ENCODE assay signal across 9 cellular contexts in genomic region chr20:43942661-43943285, GRCh38. TPM values are rescaled to one million over a fixed set of nuclear protein-coding genes. Genes with fewer than 3 reads are reported as not detected.
A peak's percentile ranks its signal among the peaks of the same experiment; 100 is the strongest.
DNase-seq lines count a peak whose midpoint lies in the region; ATAC-seq, FAIRE-seq and TF ChIP-seq lines count a peak whose summit lies in the region.
"Had no signal": no experiment of that assay in that cellular context is flagged by ENCODE, and none has a peak within 500 bp of the region (broad histone marks: within the 10 kb centered on the region; RNA-seq: fewer than 3 reads in every experiment).

No MANE protein-coding gene starts in this region.

- no peak for TF ChIP-seq POLR2A in uterus (IDR thresholded peaks at IDR 0.05)

- FAIRE-seq in kidney (lab: Jason Lieb, UNC), result no peak

- H3K4me3 ChIP-seq in BLaER1 (no peak overlapping the region), fibroblast of villous mesenchyme (ENCODE audit: low read depth, low read length) (no peak overlapping the region), kidney (ENCODE audit: low read length in 2 of 2) (no peak overlapping the region), uterus (no peak overlapping the region)

- peaks cover 64% of the 10 kb centered on the region for H3K4me1 Mint-ChIP-seq in T-helper 1 cell treated with Interleukin-12 subunit alpha and Interleukin-12 subunit beta and Interleukin-4 antibody, amounts not matched to agents 30 μg/mL and 1 μg/mL, for 36 hours (ENCODE audit: low read depth)

- intact Hi-C loops in kidney (cut with DNase I), result no loop called here
- intact Hi-C loops in uterus (cut with DNase I; ENCODE audit: low total_unique reads), result no loop called here

- H3K36me3 ChIP-seq in BLaER1 (no peaks in the 10 kb centered on the region), kidney (ENCODE audit: control insufficient read depth in 1 of 2, insufficient read depth in 2 of 2, low read length in 2 of 2) (no peaks in the 10 kb centered on the region), uterus (no peaks in the 10 kb centered on the region)

- peak overlapping the region; percentile 79 for H3K4me2 ChIP-seq in BLaER1

- H3K27me3 ChIP-seq in BLaER1 (peaks cover 3% of the 10 kb centered on the region; the same call in 1 of the 2 replicates), uterus (no peaks in the 10 kb centered on the region)

- DNase-seq in HS-5 (ENCODE audit: low read depth), result peak; percentile 48
- DNase-seq in fibroblast of villous mesenchyme (ENCODE audit: low read depth), result peak; percentile 80
- no peak for DNase-seq in kidney
- no peak for DNase-seq in uterus
- no peak for DNase-seq in NCI-H146 (lab: John Stamatoyannopoulos, UW)

- peaks cover 5% of the 10 kb centered on the region for H3K36me3 Mint-ChIP-seq in T-helper 1 cell treated with Interleukin-12 subunit alpha and Interleukin-12 subunit beta and Interleukin-4 antibody, amounts not matched to agents 30 μg/mL and 1 μg/mL, for 36 hours (ENCODE audit: low read depth)

- H3K4me3 Mint-ChIP-seq in T-helper 1 cell treated with Interleukin-12 subunit alpha and Interleukin-12 subunit beta and Interleukin-4 antibody, amounts not matched to agents 30 μg/mL and 1 μg/mL, for 36 hours, result peak overlapping the region; percentile 63
- H3K4me3 Mint-ChIP-seq: nephron had no signal

- no peak overlapping the region for H3K9ac ChIP-seq in BLaER1
- H3K9ac ChIP-seq in kidney (ENCODE audit: low read length in 2 of 2), result no peak overlapping the region

- TF ChIP-seq CTCF in fibroblast of villous mesenchyme (IDR thresholded peaks at IDR 0.05; ENCODE audit: insufficient read depth, low read depth, low read length) (no peak), kidney (IDR thresholded peaks at IDR 0.05; ENCODE audit: borderline replicate concordance, extremely low read depth, insufficient read depth) (no peak), uterus (IDR thresholded peaks at IDR 0.05) (no peak)

- H3K27ac Mint-ChIP-seq in T-helper 1 cell treated with Interleukin-12 subunit alpha and Interleukin-12 subunit beta and Interleukin-4 antibody, amounts not matched to agents 30 μg/mL and 1 μg/mL, for 36 hours, result peak overlapping the region; percentile 90
- H3K27ac Mint-ChIP-seq: nephron had no signal

- peaks cover 12% of the 10 kb centered on the region for H3K27me3 Mint-ChIP-seq in T-helper 1 cell treated with Interleukin-12 subunit alpha and Interleukin-12 subunit beta and Interleukin-4 antibody, amounts not matched to agents 30 μg/mL and 1 μg/mL, for 36 hours (ENCODE audit: low read depth)

- H3K4me1 ChIP-seq in BLaER1, result peaks cover 92% of the 10 kb centered on the region
- peaks cover 12 to 19% of the 10 kb centered on the region in 2 donors for H3K4me1 ChIP-seq in kidney (ENCODE audit: control insufficient read depth in 1 of 2, insufficient read depth in 1 of 2, low read depth in 1 of 2, low read length in 2 of 2)
- no peaks in the 10 kb centered on the region for H3K4me1 ChIP-seq in uterus

- no peaks in the 10 kb centered on the region for H3K9me3 Mint-ChIP-seq in T-helper 1 cell treated with Interleukin-12 subunit alpha and Interleukin-12 subunit beta and Interleukin-4 antibody, amounts not matched to agents 30 μg/mL and 1 μg/mL, for 36 hours
- H3K9me3 Mint-ChIP-seq: nephron had no signal

- peaks cover 15% of the 10 kb centered on the region; the same call in 1 of the 2 replicates for H4K20me1 ChIP-seq in BLaER1

- H3K9me3 ChIP-seq in BLaER1, result no peaks in the 10 kb centered on the region
- H3K9me3 ChIP-seq in kidney (ENCODE audit: control insufficient read depth in 1 of 2, low read length in 2 of 2), result no peaks in the 10 kb centered on the region
- H3K9me3 ChIP-seq in uterus, result no peaks in the 10 kb centered on the region

- peak; percentile 61 for ATAC-seq in GM18517 (IDR thresholded peaks at IDR 0.05; ENCODE audit: unreplicated experiment)

- H3K27ac ChIP-seq in BLaER1 (0 out of 2 replicates have a peak overlapping the region, but pooled peaks have one; percentile 24), kidney (ENCODE audit: low read depth in 2 of 2, low read length in 2 of 2) (no peak overlapping the region), uterus (no peak overlapping the region)

RNA-seq across cellular contexts. Expression of gene TOX2, which starts 28.1 kb away (rescaled TPM):
- 0.43 and 1.9 TPM in 2 replicates for total RNA-seq in fibroblast of villous mesenchyme
- 5.9 TPM for total RNA-seq in kidney
- 4.7 TPM for polyA plus RNA-seq in kidney (ENCODE audit: insufficient read depth, low read depth, low replicate concordance)
- 1 to 10 TPM in 1 of 4 donors, under 1 TPM in 2, not detected in 1; 0.26 to 4.8 (median 0.28) TPM for total RNA-seq in uterus

Comparison
In these comparisons a context has a peak if more than half of its experiments do, and no peak if none do; other contexts are left out.
1. DNase-seq: peak in HS-5 (single experiment) and fibroblast of villous mesenchyme (single experiment); none in kidney (single experiment), uterus (0 of 2) and NCI-H146 (single experiment).